Comparison of ENCODE assay signal across 20 cellular contexts in genomic region chr1:152735648-152736047, GRCh38. TPM values are rescaled to one million over a fixed set of nuclear protein-coding genes. Genes with fewer than 3 reads are reported as not detected.
DNase-seq lines count a peak whose midpoint lies in the region; ATAC-seq, FAIRE-seq and TF ChIP-seq lines count a peak whose summit lies in the region.
"Had no signal": no experiment of that assay in that cellular context is flagged by ENCODE, and none has a peak within 500 bp of the region (broad histone marks: within the 10 kb centered on the region; RNA-seq: fewer than 3 reads in every experiment).

No MANE protein-coding gene starts in this region.

- CTCF ChIA-PET in A673 (lab: Charles Lee) = no interaction called here

- peak; percentile 41 for TF ChIP-seq CTCF in A673 (conservative IDR thresholded peaks at IDR 0.05; ENCODE audit: low read depth, low read length)
- peak; percentile 30; the same call in 1 of the 2 replicates for TF ChIP-seq CTCF in GM12874 (IDR thresholded peaks at IDR 0.05; ENCODE audit: insufficient read depth, low read depth, low read length)
- peak; percentile 43 for TF ChIP-seq CTCF in NB4 (IDR thresholded peaks at IDR 0.05; ENCODE audit: low read depth, low read length)
- peak; percentile 59 for TF ChIP-seq CTCF in bronchial epithelial cell (IDR thresholded peaks at IDR 0.05; ENCODE audit: insufficient read depth, low read length, severe bottlenecking)

- no peak for TF ChIP-seq POLR2A in NB4 (IDR thresholded peaks at IDR 0.05; ENCODE audit: extremely low read depth, insufficient read length)

- no peak overlapping the region for H3K4me3 ChIP-seq in A673 (ENCODE audit: low read depth, low read length, poor library complexity, severe bottlenecking)
- H3K4me3 ChIP-seq in NB4 (ENCODE audit: low read depth, low read length) = no peak overlapping the region
- no peak overlapping the region for H3K4me3 ChIP-seq in bronchial epithelial cell (ENCODE audit: low read depth, low read length)
- H3K4me3 ChIP-seq: prostate gland had no signal

- FAIRE-seq in bronchial epithelial cell (lab: Jason Lieb, UNC) = no peak
- FAIRE-seq: GM18507, H1 had no signal

- H3K27ac ChIP-seq in A673 (ENCODE audit: low read depth, low read length, poor library complexity, severe bottlenecking) = no peak overlapping the region
- H3K27ac ChIP-seq: prostate gland had no signal

- ATAC-seq in HG02642 (IDR thresholded peaks at IDR 0.05; ENCODE audit: poor library complexity, unreplicated experiment) (no peak), sciatic nerve (no peak)
- ATAC-seq: naive thymus-derived CD4-positive, alpha-beta T cell had no signal

- H3K9me3 ChIP-seq in A673 (ENCODE audit: low read depth, low read length, poor library complexity, severe bottlenecking) = no peaks in the 10 kb centered on the region
- H3K9me3 ChIP-seq: prostate gland had no signal

- H3K27me3 ChIP-seq in A673 (replicated peaks; ENCODE audit: insufficient read depth, low read depth, low read length, poor library complexity) (peaks cover 5% of the 10 kb centered on the region), bronchial epithelial cell (ENCODE audit: control insufficient read depth, insufficient read depth, low read length) (no peaks in the 10 kb centered on the region)

- intact Hi-C loops in A673 (cut with micrococcal nuclease; ENCODE audit: unreplicated experiment) = no loop called here
- intact Hi-C loops in sciatic nerve (cut with DNase I) = no loop called here

- POLR2A ChIA-PET in A673 (lab: Charles Lee; ENCODE audit: low non-redundant PET) = no interaction called here

- no TSS peak for BruUV-seq in A673 (replicated peaks; lab: Mats Ljungman, UMichigan)

- H3K36me3 ChIP-seq in A673 (ENCODE audit: insufficient read depth, low read length, poor library complexity, severe bottlenecking) (no peaks in the 10 kb centered on the region), bronchial epithelial cell (ENCODE audit: control insufficient read depth, insufficient read depth, low read length) (no peaks in the 10 kb centered on the region)
- H3K36me3 ChIP-seq: prostate gland had no signal

- H3K4me1 ChIP-seq in A673 (ENCODE audit: insufficient read depth, low read length, poor library complexity, severe bottlenecking) = no peaks in the 10 kb centered on the region
- H3K4me1 ChIP-seq: prostate gland had no signal

- DNase-seq in A673 (ENCODE audit: low spot score) = no peak
- DNase-seq in NB4 (ENCODE audit: low read depth) = peak; percentile 14
- no peak for DNase-seq in bronchial epithelial cell (ENCODE audit: low read depth)
- no peak for DNase-seq in activated CD4-positive, alpha-beta T cell treated with anti-CD3 and anti-CD28 coated beads for 48 hours
- DNase-seq in mesenteric fat pad (ENCODE audit: low spot score) = no peak
- no peak for DNase-seq in sciatic nerve (ENCODE audit: low spot score)
- DNase-seq: activated CD4-positive, alpha-beta T cell treated with anti-CD3 and anti-CD28 coated beads, Interleukin-2, amount 50 U/mL, for 1 hour; activated naive CD8-positive, alpha-beta T cell treated with anti-CD3 and anti-CD28 coated beads for 36 hours; activated T-cell treated with anti-CD3 and anti-CD28 coated beads, Interleukin-2, amount 50 U/mL, for 24 hours; central memory CD4-positive, alpha-beta T cell; DMS79 treated with DMSO at 0.1 percent for 48 hours; naive thymus-derived CD4-positive, alpha-beta T cell; NCI-H1048; NCI-H226; RPMI8226 had no signal

RNA-seq across cellular contexts. Expression of gene KPRP, which starts 22.2 kb away (rescaled TPM):
- total RNA-seq in A673 (2021) (not detected in 2 replicates), bronchial epithelial cell (not detected in 2 replicates), mesenteric fat pad (not detected), sciatic nerve (not detected)
- total RNA-seq: activated naive CD8-positive, alpha-beta T cell treated with anti-CD3 and anti-CD28 coated beads for 36 hours; H1; naive thymus-derived CD4-positive, alpha-beta T cell had no signal

RNA-seq across cellular contexts. Expression of gene LCE4A, which starts 27.7 kb away (rescaled TPM):
- not detected in 2 replicates for total RNA-seq in A673 (2021)
- total RNA-seq in bronchial epithelial cell = not detected in 2 replicates
- total RNA-seq in mesenteric fat pad = not detected
- total RNA-seq in sciatic nerve = not detected
- total RNA-seq: activated naive CD8-positive, alpha-beta T cell treated with anti-CD3 and anti-CD28 coated beads for 36 hours; H1; naive thymus-derived CD4-positive, alpha-beta T cell; prostate gland had no signal

RNA-seq across cellular contexts. Expression of gene LCE2A, which starts 37.5 kb away (rescaled TPM):
- not detected in 2 replicates for total RNA-seq in A673 (2021)
- not detected in 2 replicates for total RNA-seq in bronchial epithelial cell
- not detected for total RNA-seq in mesenteric fat pad
- not detected for total RNA-seq in sciatic nerve
- total RNA-seq: activated naive CD8-positive, alpha-beta T cell treated with anti-CD3 and anti-CD28 coated beads for 36 hours; H1; naive thymus-derived CD4-positive, alpha-beta T cell; prostate gland had no signal

RNA-seq across cellular contexts. Expression of gene LCE1F, which starts 39.3 kb away (rescaled TPM):
- total RNA-seq in A673 (2021) (not detected in 2 replicates), bronchial epithelial cell (not detected in 2 replicates), mesenteric fat pad (not detected), sciatic nerve (not detected)
- total RNA-seq: activated naive CD8-positive, alpha-beta T cell treated with anti-CD3 and anti-CD28 coated beads for 36 hours; H1; naive thymus-derived CD4-positive, alpha-beta T cell; prostate gland had no signal

RNA-seq across cellular contexts. Expression of gene LCE2B, which starts 49.7 kb away (rescaled TPM):
- total RNA-seq in A673 (2021) (not detected in 2 replicates), bronchial epithelial cell (not detected in 2 replicates), mesenteric fat pad (not detected), sciatic nerve (not detected)
- total RNA-seq: activated naive CD8-positive, alpha-beta T cell treated with anti-CD3 and anti-CD28 coated beads for 36 hours; H1; naive thymus-derived CD4-positive, alpha-beta T cell had no signal
